In genomic region chr2:204538179-204539009, GRCh38 we compare ENCODE assay signal across 10 cellular contexts. TPM values are rescaled to one million over a fixed set of nuclear protein-coding genes. Genes with fewer than 3 reads are reported as not detected.
A peak's percentile ranks its signal among the peaks of the same experiment; 100 is the strongest.
DNase-seq lines count a peak whose midpoint lies in the region; ATAC-seq and TF ChIP-seq lines count a peak whose summit lies in the region.
"Had no signal": no experiment of that assay in that cellular context is flagged by ENCODE, and none has a peak within 500 bp of the region (broad histone marks: within the 10 kb centered on the region; RNA-seq: fewer than 3 reads in every experiment).

No MANE protein-coding gene starts in this region.

- H3K36me3 ChIP-seq in GM23248 (ENCODE audit: low read depth) = no peaks in the 10 kb centered on the region
- no peaks in the 10 kb centered on the region for H3K36me3 ChIP-seq in rectal smooth muscle tissue (ENCODE audit: control insufficient read depth, insufficient read depth, low read length)
- no peaks in the 10 kb centered on the region for H3K36me3 ChIP-seq in mucosa of descending colon (ENCODE audit: low read depth)

- no peaks in the 10 kb centered on the region for H4K20me1 ChIP-seq in GM23248 (ENCODE audit: insufficient read depth)

- H3K27me3 ChIP-seq in GM23248 (replicated peaks; ENCODE audit: insufficient read depth) (no peaks in the 10 kb centered on the region), rectal smooth muscle tissue (ENCODE audit: control insufficient read depth, insufficient read depth, low read length) (no peaks in the 10 kb centered on the region)

- no peak for ATAC-seq in mucosa of descending colon
- no peak for ATAC-seq in GM18498 (IDR thresholded peaks at IDR 0.05; ENCODE audit: unreplicated experiment)
- ATAC-seq: T-helper 17 cell had no signal

- H3K9me3 ChIP-seq in GM23248 (ENCODE audit: low read depth) = no peaks in the 10 kb centered on the region
- H3K9me3 ChIP-seq in mucosa of descending colon = no peaks in the 10 kb centered on the region

- H3K79me2 ChIP-seq in GM23248 (ENCODE audit: insufficient read depth) = no peaks in the 10 kb centered on the region

- H3K27ac ChIP-seq in GM23248 = peak overlapping the region; percentile 68
- peak overlapping the region; percentile 58 for H3K27ac ChIP-seq in rectal smooth muscle tissue (ENCODE audit: low read depth, low read length)

- H3F3A ChIP-seq in GM23248 (ENCODE audit: insufficient read depth) = peaks cover 20% of the 10 kb centered on the region

- H3K9ac ChIP-seq in GM23248 (peak overlapping the region; percentile 38), rectal smooth muscle tissue (ENCODE audit: low read length) (no peak overlapping the region)

- intact Hi-C loops in mucosa of descending colon (cut with DNase I, micrococcal nuclease) = no loop called here

- H3K4me3 ChIP-seq in GM23248 (peak overlapping the region; percentile 57), rectal smooth muscle tissue (ENCODE audit: low read length) (peak overlapping the region; percentile 33), mucosa of descending colon (no peak overlapping the region)

- in situ Hi-C loops in GM23248 (cut with MboI) = loop anchor here (25.0 kb wide), 1 partner anchor 201 kb away; no protein-coding TSS in a partner anchor

- H3K4me1 ChIP-seq in GM23248 (ENCODE audit: insufficient read depth) = peaks cover 26% of the 10 kb centered on the region
- no peaks in the 10 kb centered on the region for H3K4me1 ChIP-seq in rectal smooth muscle tissue (ENCODE audit: control insufficient read depth, insufficient read depth, low read length)
- H3K4me1 ChIP-seq in mucosa of descending colon (ENCODE audit: low read depth) = peaks cover 8% of the 10 kb centered on the region

- no peak for TF ChIP-seq CTCF in mucosa of descending colon (IDR thresholded peaks at IDR 0.05)

- peak overlapping the region; percentile 65 for H2AFZ ChIP-seq in GM23248

- no peaks in the 10 kb centered on the region for H3K9me2 ChIP-seq in GM23248 (ENCODE audit: insufficient read depth)

- peak overlapping the region; percentile 86 for H3K4me2 ChIP-seq in GM23248 (ENCODE audit: unreplicated experiment)

- DNase-seq in GM23248 (peak; percentile 79), NCI-H2227 treated with DMSO at 0.1 percent for 48 hours (lab: John Stamatoyannopoulos, UW) (peak; percentile 93), epidermal melanocyte (ENCODE audit: insufficient read length, low spot score) (peak; percentile 43), mucosa of descending colon (no peak)
- no peak for DNase-seq in NK-92 treated with Interleukin-12 subunit alpha and Interleukin-12 subunit beta, amount 100 ng/mL, for 24 hours (lab: John Stamatoyannopoulos, UW)
- DNase-seq: activated gamma-delta T cell treated with Interleukin-2 at 50 U/mL for 16 hours, NCI-H2029 treated with DMSO at 0.1 percent for 48 hours, T-helper 17 cell had no signal

- 17 to 25% methylated on average over 10 of the region's 10 CpGs for WGBS in GM23248 (ENCODE audit: low coverage in 1 of 2, low lambda C conversion rate in 2 of 2, missing lambda C conversion rate in 2 of 2), 2 experiments

RNA-seq across cellular contexts. Expression of gene PARD3B, which starts 6.9 kb away (rescaled TPM):
- 6.9 and 8.1 TPM in 2 replicates for total RNA-seq in GM23248 (2014; rRNA removed; shearing (Covaris generic))
- 2.5 and 3.3 TPM in 2 replicates for polyA plus RNA-seq in GM23248 (2016; fragmentation: Nextera tagmentation; extraction: Ambion mirVana)
- total RNA-seq in mucosa of descending colon = 10 to 100 TPM; 21.1 to 56.8 (median 44.0) TPM

Comparison
In these comparisons a context has a peak if more than half of its experiments do, and no peak if none do; other contexts are left out.
1. DNase-seq: peak in GM23248 (single experiment), NCI-H2227 treated with DMSO at 0.1 percent for 48 hours (single experiment) and epidermal melanocyte (single experiment); none in mucosa of descending colon (0 of 3) and NK-92 treated with Interleukin-12 subunit alpha and Interleukin-12 subunit beta, amount 100 ng/mL, for 24 hours (single experiment).